ENCODE assay signal across 8 cellular contexts in the genomic region with DNA sequence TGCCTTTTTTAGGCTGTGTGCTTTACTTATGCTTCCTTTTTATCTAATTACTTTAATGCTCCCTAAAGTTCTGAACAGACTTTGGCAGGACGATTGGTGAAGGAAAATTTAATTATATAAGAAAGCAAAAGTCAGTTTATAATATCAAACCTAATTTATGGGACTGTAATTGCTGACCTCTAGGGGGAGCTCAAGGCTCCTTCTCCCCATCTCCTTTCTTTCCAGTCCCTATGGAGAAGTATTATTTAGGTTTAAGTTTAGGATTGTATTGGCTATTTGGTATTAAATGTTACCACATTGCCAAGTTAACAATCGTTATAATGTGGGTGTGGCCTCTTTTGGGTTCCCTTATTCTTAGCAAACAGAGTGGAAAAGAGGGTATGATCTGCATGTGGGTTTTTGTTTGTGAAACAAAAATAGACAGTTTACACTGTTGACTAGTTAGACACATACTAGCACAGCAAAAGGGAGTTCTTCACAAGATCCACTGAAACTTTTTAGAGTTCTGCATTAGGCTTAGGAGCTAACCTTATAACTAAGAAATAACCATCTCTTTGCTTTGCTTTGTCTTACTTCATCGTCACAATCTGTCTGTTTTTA. TPM values are rescaled to one million over a fixed set of nuclear protein-coding genes. Genes with fewer than 3 reads are reported as not detected.
A peak's percentile ranks its signal among the peaks of the same experiment; 100 is the strongest.
DNase-seq lines count a peak whose midpoint lies in the region; ATAC-seq and TF ChIP-seq lines count a peak whose summit lies in the region.

No MANE protein-coding gene starts in this region.

- TF ChIP-seq POLR2A in breast epithelium (IDR thresholded peaks at IDR 0.05) (no peak), NB4 (IDR thresholded peaks at IDR 0.05; ENCODE audit: extremely low read depth, insufficient read length) (no peak)

- TF ChIP-seq CTCF in MCF 10A (IDR thresholded peaks at IDR 0.05; ENCODE audit: unreplicated experiment) (peak; percentile 83), breast epithelium (IDR thresholded peaks at IDR 0.05) (peak in 1 of 3 donors; percentile 11), NB4 (IDR thresholded peaks at IDR 0.05; ENCODE audit: low read depth, low read length) (peak; percentile 65), brain microvascular endothelial cell (IDR thresholded peaks at IDR 0.05; ENCODE audit: low read depth, low read length, missing control alignments) (peak; percentile 82)

- H3K9me3 ChIP-seq in breast epithelium = peaks cover 0 to 7% of the 10 kb centered on the region in 2 donors

- in situ Hi-C loops in brain microvascular endothelial cell (cut with HindIII; ENCODE audit: low pct_ligation_motif_present, low sequenced_read_pairs) = loop anchor here (25.0 kb wide), 1 partner anchor 157 kb away; no protein-coding TSS in a partner anchor

- DNase-seq in MCF 10A (ENCODE audit: unreplicated experiment) = peak; percentile 75
- DNase-seq in breast epithelium (ENCODE audit: low spot score in 2 of 2) = no peak
- DNase-seq in NB4 (ENCODE audit: low read depth) = peak; percentile 54
- DNase-seq in brain microvascular endothelial cell = peak; percentile 52
- peak; percentile 22 for DNase-seq in medulla oblongata (ENCODE audit: extremely low spot score)
- DNase-seq in stimulated activated naive CD4-positive, alpha-beta T cell (lab: John Stamatoyannopoulos, UW) = no peak

- no peak for ATAC-seq in HG02588 (IDR thresholded peaks at IDR 0.05; ENCODE audit: unreplicated experiment)
- ATAC-seq in HG03045 (IDR thresholded peaks at IDR 0.05; ENCODE audit: unreplicated experiment) = no peak

- BruUV-seq in MCF 10A (replicated peaks; lab: Mats Ljungman, UMichigan) = no TSS peak

- no peak overlapping the region for H3K27ac Mint-ChIP-seq in MCF 10A (ENCODE audit: low read depth, unreplicated experiment)

- no peaks in the 10 kb centered on the region for H3K4me1 Mint-ChIP-seq in MCF 10A (ENCODE audit: insufficient read depth, unreplicated experiment)

- intact Hi-C loops in MCF 10A (cut with micrococcal nuclease) (loop anchor here (1.0 to 5.0 kb wide), 4 partner anchors 152 to 569 kb away; partner anchors contain the start of genes CENPL and DARS2), breast epithelium (cut with DNase I; ENCODE audit: low total_unique reads) (no loop called here)

- H3K9me3 Mint-ChIP-seq in MCF 10A (ENCODE audit: unreplicated experiment) = peaks cover 11% of the 10 kb centered on the region

- H3K36me3 ChIP-seq in breast epithelium = no peaks in the 10 kb centered on the region
- H3K36me3 ChIP-seq in brain microvascular endothelial cell (replicated peaks) = no peaks in the 10 kb centered on the region

- H3K4me3 ChIP-seq in breast epithelium (no peak overlapping the region), NB4 (ENCODE audit: low read depth, low read length) (no peak overlapping the region), brain microvascular endothelial cell (ENCODE audit: low read depth, low read length) (no peak overlapping the region)

- H3K27me3 ChIP-seq in breast epithelium = no peaks in the 10 kb centered on the region
- no peaks in the 10 kb centered on the region for H3K27me3 ChIP-seq in brain microvascular endothelial cell (replicated peaks)

- POLR2A ChIA-PET in MCF 10A (lab: Yijun Ruan, JAX) = interaction anchor here (0.6 to 1.0 kb wide), 4 partner anchors 10 to 1487 kb away, joined by 3 to 4 read pairs (median 4); no protein-coding TSS in a partner anchor

- CTCF ChIA-PET in MCF 10A (lab: Yijun Ruan, JAX) = interaction anchor here (0.5 to 3.4 kb wide), 38 partner anchors 12 to 963 kb away, joined by 3 to 31 read pairs (median 4); no protein-coding TSS in a partner anchor

- H3K36me3 Mint-ChIP-seq in MCF 10A (ENCODE audit: insufficient read depth, unreplicated experiment) = no peaks in the 10 kb centered on the region

- no peaks in the 10 kb centered on the region for H3K27me3 Mint-ChIP-seq in MCF 10A (ENCODE audit: insufficient read depth, unreplicated experiment)

- no peaks in the 10 kb centered on the region for H3K4me1 ChIP-seq in breast epithelium

- H3K4me3 Mint-ChIP-seq in MCF 10A (ENCODE audit: unreplicated experiment) = no peak overlapping the region

- H3K27ac ChIP-seq in breast epithelium (no peak overlapping the region), brain microvascular endothelial cell (peak overlapping the region; percentile 22)

RNA-seq across cellular contexts. Expression of gene TNFSF4, which starts 48.2 kb away (rescaled TPM):
- 0.23 and 0.74 TPM in 2 replicates for total RNA-seq in MCF 10A (2022)
- total RNA-seq in breast epithelium = 1 to 10 TPM in 1 of 3 donors, under 1 TPM in 2; 0.66 to 1.9 (median 0.73) TPM

Comparison
In these comparisons a context has a peak if more than half of its experiments do, and no peak if none do; other contexts are left out.
1. DNase-seq: peak in MCF 10A (single experiment), NB4 (single experiment), brain microvascular endothelial cell (single experiment) and medulla oblongata (single experiment); none in breast epithelium (0 of 2) and stimulated activated naive CD4-positive, alpha-beta T cell (0 of 6).